Comparison of ENCODE assay signal across 8 cellular contexts in genomic region chr17:37489197-37490001, GRCh38. TPM values are rescaled to one million over a fixed set of nuclear protein-coding genes. Genes with fewer than 3 reads are reported as not detected.
DNase-seq lines count a peak whose midpoint lies in the region; ATAC-seq and TF ChIP-seq lines count a peak whose summit lies in the region.

Gene DUSP14 (plus strand): TSS chr17:37489891. CDS start chr17:37512273, 22,382 bp downstream.

- no peak for TF ChIP-seq RAD21 in SK-N-SH (IDR thresholded peaks at IDR 0.05; ENCODE audit: low read length)

- peak within 1 kb of the TSS; percentile 97 for H3K9ac ChIP-seq in SK-N-SH

- CTCF ChIA-PET in SK-N-SH (lab: Yijun Ruan, JAX): interaction anchor here (0.6 to 1.4 kb wide), 3 partner anchors 25 to 81 kb away, joined by 3 read pairs; no protein-coding TSS in a partner anchor
- CTCF ChIA-PET in activated naive CD4-positive, alpha-beta T cell treated with anti-CD3 and anti-CD28 coated beads, Interleukin-2, amount 10 ng/mL, durations not matched to agents 7 days and 5 days (lab: Charles Lee): no interaction called here

- H3K4me3 Mint-ChIP-seq in activated naive CD4-positive, alpha-beta T cell treated with anti-CD3 and anti-CD28 coated beads, Interleukin-2, amount 10 ng/mL, durations not matched to agents 7 days and 5 days: peak within 1 kb of the TSS; percentile 88

- H3K36me3 ChIP-seq in DOHH2 (ENCODE audit: control insufficient read depth, low read length) (no peaks in the 10 kb centered on the region), SK-N-SH (replicated peaks in 1 of 2; ENCODE audit: control insufficient read depth in 1 of 2, insufficient read depth in 2 of 2, low read length in 1 of 2) (no peaks in the 10 kb centered on the region)

- ATAC-seq in GM21723 (IDR thresholded peaks at IDR 0.05; ENCODE audit: unreplicated experiment): peak; percentile 60

- H3K27ac Mint-ChIP-seq in activated naive CD4-positive, alpha-beta T cell treated with anti-CD3 and anti-CD28 coated beads, Interleukin-2, amount 10 ng/mL, durations not matched to agents 7 days and 5 days: peak within 1 kb of the TSS; percentile 88

- H3K4me1 ChIP-seq in DOHH2 (ENCODE audit: control insufficient read depth, low read length) (peaks cover 46% of the 10 kb centered on the region), SK-N-SH (ENCODE audit: control insufficient read depth in 1 of 2, insufficient read depth in 2 of 2, low read depth in 1 of 2, low read length in 1 of 2) (peaks cover 8 to 17% of the 10 kb centered on the region in 2 experiments; a peak in 3 of 4 replicates)

- H3K4me3 ChIP-seq in DOHH2 (ENCODE audit: low read length): peak within 1 kb of the TSS; percentile 93
- peak within 1 kb of the TSS; percentile 82 to 83 for H3K4me3 ChIP-seq in SK-N-SH (ENCODE audit: low read depth in 2 of 2, low read length in 1 of 2)

- 0 out of 2 replicates have a peak within 1 kb of the TSS, but pooled peaks have one; percentile 31 for H2AFZ ChIP-seq in SK-N-SH (ENCODE audit: low read depth)

- peaks cover 30% of the 10 kb centered on the region for H3K4me1 Mint-ChIP-seq in activated naive CD4-positive, alpha-beta T cell treated with anti-CD3 and anti-CD28 coated beads, Interleukin-2, amount 10 ng/mL, durations not matched to agents 7 days and 5 days

- TF ChIP-seq EP300 in SK-N-SH (IDR thresholded peaks at IDR 0.05; ENCODE audit: borderline replicate concordance in 1 of 2, low read depth in 1 of 2, low read length in 1 of 2): no peak

- H3K27ac ChIP-seq in DOHH2 (ENCODE audit: low read depth, low read length): peak within 1 kb of the TSS; percentile 66
- peak within 1 kb of the TSS; percentile 77 to 98 for H3K27ac ChIP-seq in SK-N-SH (ENCODE audit: low read depth in 2 of 2, low read length in 1 of 2)

- H3K27me3 Mint-ChIP-seq in activated naive CD4-positive, alpha-beta T cell treated with anti-CD3 and anti-CD28 coated beads, Interleukin-2, amount 10 ng/mL, durations not matched to agents 7 days and 5 days: peaks cover 8% of the 10 kb centered on the region

- POLR2A ChIA-PET in SK-N-SH (lab: Yijun Ruan, JAX): interaction anchor here (0.5 to 1.3 kb wide), 2 partner anchors 82 to 889 kb away, joined by 3 to 5 read pairs; partner anchors contain the start of genes ACACA and TADA2A

- peaks cover 43% of the 10 kb centered on the region for H3K79me2 ChIP-seq in DOHH2 (ENCODE audit: control insufficient read depth, low read length)
- peaks cover 44% of the 10 kb centered on the region for H3K79me2 ChIP-seq in SK-N-SH (ENCODE audit: insufficient read depth)

- WGBS in SK-N-SH (ENCODE audit: low lambda C conversion rate): under 1% methylated on average over 33 of the region's 100 CpGs

- peak within 1 kb of the TSS; percentile 84 for H3K4me2 ChIP-seq in DOHH2 (ENCODE audit: low read length)
- H3K4me2 ChIP-seq in SK-N-SH: peak within 1 kb of the TSS; percentile 99

- TF ChIP-seq CTCF in DOHH2 (IDR thresholded peaks at IDR 0.05; ENCODE audit: low read depth, low read length, poor library complexity, severe bottlenecking) (peak; percentile 44), SK-N-SH (IDR thresholded peaks at IDR 0.05) (no peak)

- peaks cover 3% of the 10 kb centered on the region for H3K36me3 Mint-ChIP-seq in activated naive CD4-positive, alpha-beta T cell treated with anti-CD3 and anti-CD28 coated beads, Interleukin-2, amount 10 ng/mL, durations not matched to agents 7 days and 5 days

- H3K9me2 ChIP-seq in DOHH2 (replicated peaks; ENCODE audit: control insufficient read depth, low read length) (no peaks in the 10 kb centered on the region), SK-N-SH (no peaks in the 10 kb centered on the region)

- H3K9me3 Mint-ChIP-seq in activated naive CD4-positive, alpha-beta T cell treated with anti-CD3 and anti-CD28 coated beads, Interleukin-2, amount 10 ng/mL, durations not matched to agents 7 days and 5 days: no peaks in the 10 kb centered on the region

- no peaks in the 10 kb centered on the region for H3K9me3 ChIP-seq in DOHH2 (ENCODE audit: control insufficient read depth, insufficient read depth, low read length)
- H3K9me3 ChIP-seq in SK-N-SH: no peaks in the 10 kb centered on the region

- peak; percentile 73 for DNase-seq in LHCN-M2 (ENCODE audit: low read depth)
- DNase-seq in SK-N-SH: peak; percentile 99
- peak; percentile 82 for DNase-seq in activated naive CD4-positive, alpha-beta T cell treated with anti-CD3 and anti-CD28 coated beads, Interleukin-2, amount 10 ng/mL, durations not matched to agents 7 days and 5 days
- peak; percentile 93 for DNase-seq in germinal center (ENCODE audit: low spot score)
- peak; percentile 64 for DNase-seq in occipital lobe (lab: John Stamatoyannopoulos, UW)
- DNase-seq in superior temporal gyrus (ENCODE audit: extremely low spot score): peak; percentile 76

- H4K20me1 ChIP-seq in DOHH2 (ENCODE audit: control insufficient read depth, insufficient read depth, low read depth, low read length): 0 out of 2 replicates have a peak, but pooled peaks cover 5% of the 10 kb centered on the region
- peaks cover 8% of the 10 kb centered on the region for H4K20me1 ChIP-seq in SK-N-SH (ENCODE audit: insufficient read depth)

- H3F3A ChIP-seq in DOHH2 (ENCODE audit: control insufficient read depth, insufficient read depth) (peaks cover 25% of the 10 kb centered on the region; the same call in 1 of the 2 replicates), SK-N-SH (replicated peaks; ENCODE audit: insufficient read depth) (peaks cover 50% of the 10 kb centered on the region)

- H3K27me3 ChIP-seq in DOHH2 (ENCODE audit: control insufficient read depth, low read length): no peaks in the 10 kb centered on the region
- H3K27me3 ChIP-seq in SK-N-SH (ENCODE audit: insufficient read depth): no peaks in the 10 kb centered on the region

TF ChIP-seq in SK-N-SH, 30 proteins besides CTCF, POLR2A, EP300 and RAD21:
- TF ChIP-seq MXI1 (IDR thresholded peaks at IDR 0.05; ENCODE audit: low read depth, low read length) (0 out of 2 replicates have a peak, but pooled peaks have one; percentile 9), FOXJ3 (CRISPR knock-in tag; IDR thresholded peaks at IDR 0.05) (no peak), NFIC (IDR thresholded peaks at IDR 0.05; ENCODE audit: borderline replicate concordance) (no peak), FOXM1 (IDR thresholded peaks at IDR 0.05; ENCODE audit: low read depth) (no peak), RFX5 (IDR thresholded peaks at IDR 0.05; ENCODE audit: low read length) (no peak), POLR2AphosphoS5 (IDR thresholded peaks at IDR 0.05; ENCODE audit: low read depth, low read length) (peak; percentile 57; the same call in 1 of the 2 replicates), NRF1 (IDR thresholded peaks at IDR 0.05; ENCODE audit: low read depth, low read length) (peak; percentile 69), USF1 (IDR thresholded peaks at IDR 0.05; ENCODE audit: borderline replicate concordance, low read depth) (no peak), PBX3 (IDR thresholded peaks at IDR 0.05) (no peak), TCF12 (IDR thresholded peaks at IDR 0.05) (no peak), SIN3A (IDR thresholded peaks at IDR 0.05; ENCODE audit: borderline replicate concordance, low read depth, low read length) (peak; percentile 53; the same call in 1 of the 2 replicates), IRF3 (IDR thresholded peaks at IDR 0.05; ENCODE audit: low read depth, low read length) (no peak), TAF1 (IDR thresholded peaks at IDR 0.05; ENCODE audit: borderline replicate concordance, low read depth, low read length) (peak; percentile 9; the same call in 1 of the 2 replicates), CHD2 (IDR thresholded peaks at IDR 0.05; ENCODE audit: low read length, partially characterized antibody) (no peak)
- TF ChIP-seq, protein P1, sequence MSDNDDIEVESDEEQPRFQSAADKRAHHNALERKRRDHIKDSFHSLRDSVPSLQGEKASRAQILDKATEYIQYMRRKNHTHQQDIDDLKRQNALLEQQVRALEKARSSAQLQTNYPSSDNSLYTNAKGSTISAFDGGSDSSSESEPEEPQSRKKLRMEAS (IDR thresholded peaks at IDR 0.05; ENCODE audit: low read depth): peak; percentile 34; the same call in 1 of the 2 replicates
TF ChIP-seq in SK-N-SH: peak in this region for 6.

RNA-seq across cellular contexts. Expression of gene DUSP14, which starts in this region (rescaled TPM):
- total RNA-seq in LHCN-M2 (2014; rRNA removed) (51.0 and 52.8 TPM in 2 replicates), occipital lobe (11.2 TPM)
- polyA plus RNA-seq in LHCN-M2 (2012): 63.1 TPM
- polyA plus RNA-seq in SK-N-SH (2012; rRNA removed): 85.8 and 111 TPM in 2 replicates
- 68.4 and 85.8 TPM in 2 replicates for polyA plus RNA-seq in SK-N-SH (2012; cell fraction: cytosol; rRNA removed)
- polyA plus RNA-seq in SK-N-SH (2012; cell fraction: nucleus; rRNA removed): 58.9 and 77.1 TPM in 2 replicates

Comparison
In these comparisons a context has a peak if more than half of its experiments do, and no peak if none do; other contexts are left out.
1. Peak in every context shown above with its lines: DNase-seq, ATAC-seq, H3K4me3 ChIP-seq and H3K27ac ChIP-seq.